ENCODE assay signal across 18 cellular contexts in genomic region chr2:42856891-42857632, GRCh38.
A peak's percentile ranks its signal among the peaks of the same experiment; 100 is the strongest.
DNase-seq lines count a peak whose midpoint lies in the region; TF ChIP-seq lines count a peak whose summit lies in the region.
"Had no signal": no experiment of that assay in that cellular context is flagged by ENCODE, and none has a peak within 500 bp of the region (broad histone marks: within the 10 kb centered on the region; RNA-seq: fewer than 3 reads in every experiment).

No MANE protein-coding gene starts in this region.

- POLR2A ChIA-PET in RWPE1 (lab: Yijun Ruan, JAX; ENCODE audit: low non-redundant PET): no interaction called here

- H3K36me3 Mint-ChIP-seq in glutamatergic neuron (ENCODE audit: unreplicated experiment): no peaks in the 10 kb centered on the region

- H3K9me3 Mint-ChIP-seq in glutamatergic neuron (ENCODE audit: unreplicated experiment): peaks cover 3% of the 10 kb centered on the region
- H3K9me3 Mint-ChIP-seq: activated CD4-positive, alpha-beta T cell treated with anti-CD3 and anti-CD28 coated beads, Interleukin-2, amount 10 ng/mL, durations not matched to agents 24 days and 14 days; stimulated activated naive CD8-positive, alpha-beta T cell treated with anti-CD3 and anti-CD28 coated beads, Interleukin-15, Interleukin-2, amounts not matched to agents 100 ng/mL and 50 ng/mL, for 24 hours had no signal

- DNase-seq in D341Med (ENCODE audit: low spot score) (peak; percentile 78), RWPE1 (ENCODE audit: low spot score) (peak; percentile 38), glutamatergic neuron (no peak), retina (peak; percentile 38), NCI-H146 (lab: John Stamatoyannopoulos, UW) (no peak), AG08396 (ENCODE audit: low spot score) (no peak), NCI-H2029 treated with DMSO at 0.1 percent for 48 hours (lab: John Stamatoyannopoulos, UW) (no peak)
- no peak for DNase-seq in stimulated activated CD4-positive, alpha-beta T cell treated with anti-CD3 and anti-CD28 coated beads, Interleukin-1b, Interleukin-23, amount 100 ng/mL, for 48 hours
- DNase-seq: activated CD4-positive, alpha-beta T cell treated with anti-CD3 and anti-CD28 coated beads, Interleukin-2, amount 10 ng/mL, durations not matched to agents 24 days and 14 days; activated CD8-positive, alpha-beta memory T cell treated with anti-CD3 and anti-CD28 coated beads, Interleukin-2, amount 50 U/mL, for 48 hours; effector memory CD8-positive, alpha-beta T cell; HCEC 1CT; hippocampal formation; midbrain had no signal

- no peak for TF ChIP-seq CTCF in RWPE1 (conservative IDR thresholded peaks at IDR 0.05; ENCODE audit: low read depth)
- no peak for TF ChIP-seq CTCF in glutamatergic neuron (IDR thresholded peaks at IDR 0.05; ENCODE audit: partially characterized antibody, unreplicated experiment)

- peak overlapping the region; percentile 9 for H3K27ac Mint-ChIP-seq in glutamatergic neuron (ENCODE audit: unreplicated experiment)
- H3K27ac Mint-ChIP-seq: activated CD4-positive, alpha-beta T cell treated with anti-CD3 and anti-CD28 coated beads, Interleukin-2, amount 10 ng/mL, durations not matched to agents 24 days and 14 days; effector memory CD8-positive, alpha-beta T cell; stimulated activated naive CD8-positive, alpha-beta T cell treated with anti-CD3 and anti-CD28 coated beads, Interleukin-15, Interleukin-2, amounts not matched to agents 100 ng/mL and 50 ng/mL, for 24 hours had no signal

- H3K4me1 Mint-ChIP-seq in glutamatergic neuron (ENCODE audit: low read depth, unreplicated experiment): peaks cover 11% of the 10 kb centered on the region

- H3K4me3 Mint-ChIP-seq in glutamatergic neuron (ENCODE audit: unreplicated experiment): no peak overlapping the region
- H3K4me3 Mint-ChIP-seq: activated CD4-positive, alpha-beta T cell treated with anti-CD3 and anti-CD28 coated beads, Interleukin-2, amount 10 ng/mL, durations not matched to agents 24 days and 14 days; effector memory CD8-positive, alpha-beta T cell; stimulated activated naive CD8-positive, alpha-beta T cell treated with anti-CD3 and anti-CD28 coated beads, Interleukin-15, Interleukin-2, amounts not matched to agents 100 ng/mL and 50 ng/mL, for 24 hours had no signal

- CTCF ChIA-PET in RWPE1 (lab: Yijun Ruan, JAX): interaction anchor here (0.6 to 1.0 kb wide), 2 partner anchors 28 to 612 kb away, joined by 3 to 4 read pairs; no protein-coding TSS in a partner anchor

- peaks cover 3% of the 10 kb centered on the region for H3K27me3 Mint-ChIP-seq in glutamatergic neuron (ENCODE audit: unreplicated experiment)
- H3K27me3 Mint-ChIP-seq: activated CD4-positive, alpha-beta T cell treated with anti-CD3 and anti-CD28 coated beads, Interleukin-2, amount 10 ng/mL, durations not matched to agents 24 days and 14 days; stimulated activated naive CD8-positive, alpha-beta T cell treated with anti-CD3 and anti-CD28 coated beads, Interleukin-15, Interleukin-2, amounts not matched to agents 100 ng/mL and 50 ng/mL, for 24 hours had no signal

- peak overlapping the region; percentile 85 for H3K27ac ChIP-seq in RWPE1
- H3K27ac ChIP-seq: HL-60, neutrophil, uterus had no signal

Comparison
In these comparisons a context has a peak if more than half of its experiments do, and no peak if none do; other contexts are left out.
1. DNase-seq: peak in D341Med (single experiment), RWPE1 (single experiment) and retina (single experiment); none in glutamatergic neuron (single experiment), stimulated activated CD4-positive, alpha-beta T cell treated with anti-CD3 and anti-CD28 coated beads, Interleukin-1b, Interleukin-23, amount 100 ng/mL, for 48 hours (single experiment), NCI-H146 (single experiment), AG08396 (single experiment) and NCI-H2029 treated with DMSO at 0.1 percent for 48 hours (single experiment).